ENCODE assay signal across 8 cellular contexts in genomic region chr5:137753227-137753985, GRCh38. TPM values are rescaled to one million over a fixed set of nuclear protein-coding genes. Genes with fewer than 3 reads are reported as not detected.
DNase-seq lines count a peak whose midpoint lies in the region; ATAC-seq and TF ChIP-seq lines count a peak whose summit lies in the region.

No MANE protein-coding gene starts in this region.

- DNase-seq in activated CD4-positive, alpha-beta T cell treated with anti-CD3 and anti-CD28 coated beads, Interleukin-2, amount 50 U/mL, for 1 hour = peak; percentile 49
- DNase-seq in memory B cell (ENCODE audit: low spot score in 2 of 2) = peak; percentile 25 to 55
- peak; percentile 41 to 44 for DNase-seq in stimulated activated naive CD8-positive, alpha-beta T cell treated with anti-CD3 and anti-CD28 coated beads, Interleukin-15, amount 100 ng/mL, for 72 hours
- DNase-seq in foreskin melanocyte = no peak
- no peak for DNase-seq in H4 (ENCODE audit: low spot score)

- H3K36me3 ChIP-seq in duodenal mucosa (ENCODE audit: control insufficient read depth in 1 of 2, insufficient read depth in 2 of 2, low read length in 2 of 2) = peaks cover 0 to 3% of the 10 kb centered on the region in 2 donors

- no peaks in the 10 kb centered on the region for H3K9me3 ChIP-seq in duodenal mucosa (ENCODE audit: control insufficient read depth in 1 of 2, low read length in 2 of 2)

- H3K4me3 ChIP-seq in duodenal mucosa (ENCODE audit: low read depth in 1 of 2, low read length in 2 of 2) = peak overlapping the region; percentile 97 to 98

- H3K27ac ChIP-seq in duodenal mucosa (ENCODE audit: low read depth, low read length) = peak overlapping the region; percentile 100

- H3K4me1 Mint-ChIP-seq in memory B cell = peaks cover 22% of the 10 kb centered on the region
- peaks cover 13% of the 10 kb centered on the region for H3K4me1 Mint-ChIP-seq in stimulated activated naive CD8-positive, alpha-beta T cell treated with anti-CD3 and anti-CD28 coated beads, Interleukin-15, amount 100 ng/mL, for 72 hours

- H3K27me3 ChIP-seq in duodenal mucosa (ENCODE audit: control insufficient read depth in 1 of 2, insufficient read depth in 2 of 2, low read length in 2 of 2) = no peaks in the 10 kb centered on the region

- peaks cover 2% of the 10 kb centered on the region for H3K36me3 Mint-ChIP-seq in memory B cell

- no peaks in the 10 kb centered on the region for H3K27me3 Mint-ChIP-seq in memory B cell
- H3K27me3 Mint-ChIP-seq in stimulated activated naive CD8-positive, alpha-beta T cell treated with anti-CD3 and anti-CD28 coated beads, Interleukin-15, amount 100 ng/mL, for 72 hours = no peaks in the 10 kb centered on the region

- H3K27ac Mint-ChIP-seq in memory B cell = peak overlapping the region; percentile 100
- peak overlapping the region; percentile 99 to 100 for H3K27ac Mint-ChIP-seq in stimulated activated naive CD8-positive, alpha-beta T cell treated with anti-CD3 and anti-CD28 coated beads, Interleukin-15, amount 100 ng/mL, for 72 hours

- H3K9me3 Mint-ChIP-seq in memory B cell = no peaks in the 10 kb centered on the region
- no peaks in the 10 kb centered on the region for H3K9me3 Mint-ChIP-seq in stimulated activated naive CD8-positive, alpha-beta T cell treated with anti-CD3 and anti-CD28 coated beads, Interleukin-15, amount 100 ng/mL, for 72 hours

- peaks cover 15 to 20% of the 10 kb centered on the region in 2 donors for H3K4me1 ChIP-seq in duodenal mucosa (ENCODE audit: control insufficient read depth in 1 of 2, insufficient read depth in 2 of 2, low read length in 2 of 2)

- ATAC-seq in HG03354 (IDR thresholded peaks at IDR 0.05; ENCODE audit: poor library complexity, severe bottlenecking, unreplicated experiment) (peak; percentile 2), memory B cell (ENCODE audit: low read depth) (no peak)
- no peak for ATAC-seq in stimulated activated naive CD8-positive, alpha-beta T cell treated with anti-CD3 and anti-CD28 coated beads, Interleukin-15, amount 100 ng/mL, for 72 hours

- peak; percentile 5 for TF ChIP-seq POLR2A in GM19193 (IDR thresholded peaks at IDR 0.05; ENCODE audit: extremely low read depth, insufficient read depth, insufficient read length)

- peak overlapping the region; percentile 100 for H3K4me3 Mint-ChIP-seq in memory B cell
- H3K4me3 Mint-ChIP-seq in stimulated activated naive CD8-positive, alpha-beta T cell treated with anti-CD3 and anti-CD28 coated beads, Interleukin-15, amount 100 ng/mL, for 72 hours = peak overlapping the region; percentile 94 to 97

- peak overlapping the region; percentile 100 for H3K9ac ChIP-seq in duodenal mucosa (ENCODE audit: low read depth in 1 of 2, low read length in 2 of 2)

RNA-seq across cellular contexts. Expression of gene HNRNPA0, which starts 0.8 kb away (rescaled TPM):
- 9.2 and 10.7 TPM in 2 replicates for total RNA-seq in H4 (2014; rRNA removed; shearing (Covaris generic))

RNA-seq across cellular contexts. Expression of gene KLHL3, which starts 17.5 kb away (rescaled TPM):
- 0.27 and 0.37 TPM in 2 replicates for total RNA-seq in H4 (2014; rRNA removed; shearing (Covaris generic))

Comparison
In these comparisons a context has a peak if more than half of its experiments do, and no peak if none do; other contexts are left out.
1. DNase-seq: peak in activated CD4-positive, alpha-beta T cell treated with anti-CD3 and anti-CD28 coated beads, Interleukin-2, amount 50 U/mL, for 1 hour (single experiment), memory B cell (2 of 2) and stimulated activated naive CD8-positive, alpha-beta T cell treated with anti-CD3 and anti-CD28 coated beads, Interleukin-15, amount 100 ng/mL, for 72 hours (2 of 2); none in foreskin melanocyte (single experiment) and H4 (single experiment).